8 cellular contexts compared by ENCODE assay signal in genomic region chr17:50096092-50096491, GRCh38. TPM values are rescaled to one million over a fixed set of nuclear protein-coding genes. Genes with fewer than 3 reads are reported as not detected.
DNase-seq lines count a peak whose midpoint lies in the region; ATAC-seq and TF ChIP-seq lines count a peak whose summit lies in the region.

No MANE protein-coding gene starts in this region.

- peaks cover 53% of the 10 kb centered on the region for H3K4me1 ChIP-seq in adipocyte (ENCODE audit: control insufficient read depth, insufficient read depth, low read length)

- H3K36me3 Mint-ChIP-seq in HFFc6 (ENCODE audit: low read depth) (peaks cover 4% of the 10 kb centered on the region; the same call in 1 of the 2 replicates), immature natural killer cell (peaks cover 4 to 8% (median 7%) of the 10 kb centered on the region in 3 donors)
- peaks cover 22% of the 10 kb centered on the region for H3K36me3 Mint-ChIP-seq in stimulated activated effector memory CD8-positive, alpha-beta T cell treated with anti-CD3 and anti-CD28 coated beads, Interleukin-12 subunit alpha, Interleukin-12 subunit beta, amount 100 ng/mL, for 72 hours

- H3K9me3 ChIP-seq in adipocyte (ENCODE audit: control insufficient read depth, low read length): no peaks in the 10 kb centered on the region

- H3K4me3 ChIP-seq in adipocyte (ENCODE audit: low read length): peak overlapping the region; percentile 95

- H3K4me3 Mint-ChIP-seq in HFFc6 (peak overlapping the region; percentile 90), immature natural killer cell (peak overlapping the region; percentile 96 to 100 (median 99))
- H3K4me3 Mint-ChIP-seq in stimulated activated effector memory CD8-positive, alpha-beta T cell treated with anti-CD3 and anti-CD28 coated beads, Interleukin-12 subunit alpha, Interleukin-12 subunit beta, amount 100 ng/mL, for 72 hours: peak overlapping the region; percentile 90

- H3K4me1 Mint-ChIP-seq in HFFc6 (ENCODE audit: low read depth) (peaks cover 52% of the 10 kb centered on the region), immature natural killer cell (peaks cover 46 to 60% of the 10 kb centered on the region in 2 donors)
- peaks cover 59% of the 10 kb centered on the region for H3K4me1 Mint-ChIP-seq in stimulated activated effector memory CD8-positive, alpha-beta T cell treated with anti-CD3 and anti-CD28 coated beads, Interleukin-12 subunit alpha, Interleukin-12 subunit beta, amount 100 ng/mL, for 72 hours

- H3K27me3 ChIP-seq in adipocyte (replicated peaks; ENCODE audit: control insufficient read depth, insufficient read depth, low read length): no peaks in the 10 kb centered on the region

- H3K9me3 Mint-ChIP-seq in HFFc6 (no peaks in the 10 kb centered on the region), immature natural killer cell (no peaks in the 10 kb centered on the region)
- no peaks in the 10 kb centered on the region for H3K9me3 Mint-ChIP-seq in stimulated activated effector memory CD8-positive, alpha-beta T cell treated with anti-CD3 and anti-CD28 coated beads, Interleukin-12 subunit alpha, Interleukin-12 subunit beta, amount 100 ng/mL, for 72 hours

- H3K36me3 ChIP-seq in adipocyte (ENCODE audit: control insufficient read depth, insufficient read depth, low read length, severe bottlenecking): peaks cover 19% of the 10 kb centered on the region

- H3K27me3 Mint-ChIP-seq in HFFc6 (ENCODE audit: insufficient read depth): peaks cover 29% of the 10 kb centered on the region
- peaks cover 9 to 11% (median 10%) of the 10 kb centered on the region in 3 donors for H3K27me3 Mint-ChIP-seq in immature natural killer cell (ENCODE audit: low read depth in 3 of 3)

- TF ChIP-seq CTCF in HFFc6 (IDR thresholded peaks at IDR 0.05): no peak

- H3K9ac ChIP-seq in adipocyte (ENCODE audit: low read length): peak overlapping the region; percentile 93

- DNase-seq in HFFc6 (no peak), adipocyte (ENCODE audit: low read depth) (peak; percentile 24), immature natural killer cell (no peak), UCSD-AML1 (lab: John Stamatoyannopoulos, UW; ENCODE audit: unreplicated experiment) (no peak), foreskin melanocyte (no peak), HCEC 1CT (no peak)
- no peak for DNase-seq in stimulated activated effector memory CD8-positive, alpha-beta T cell treated with anti-CD3 and anti-CD28 coated beads, Interleukin-12 subunit alpha, Interleukin-12 subunit beta, amount 100 ng/mL, for 72 hours (ENCODE audit: low spot score in 2 of 2)

- no peak for ATAC-seq in stimulated activated effector memory CD8-positive, alpha-beta T cell treated with anti-CD3 and anti-CD28 coated beads, Interleukin-12 subunit alpha, Interleukin-12 subunit beta, amount 100 ng/mL, for 72 hours
- no peak for ATAC-seq in activated CD4-positive, CD25-positive, alpha-beta regulatory T cell treated with anti-CD3 and anti-CD28 coated beads, Interleukin-2, amount 50 U/mL, for 24 hours

- peak overlapping the region; percentile 84; the same call in 1 of the 2 replicates for H3K27ac Mint-ChIP-seq in HFFc6
- peak overlapping the region; percentile 82 to 98 (median 96) for H3K27ac Mint-ChIP-seq in immature natural killer cell
- H3K27ac Mint-ChIP-seq in stimulated activated effector memory CD8-positive, alpha-beta T cell treated with anti-CD3 and anti-CD28 coated beads, Interleukin-12 subunit alpha, Interleukin-12 subunit beta, amount 100 ng/mL, for 72 hours: peak overlapping the region; percentile 94

RNA-seq across cellular contexts. Expression of gene PDK2, which starts 0.9 kb away (rescaled TPM):
- total RNA-seq in HFFc6 (2021; fragmentation: NEBNext Ultra II Directional; extraction: Animal tissue kit (Norgen Biotek cat#: 25700)): 10 to 100 TPM; 26.6 to 35.6 (median 29.6) TPM
- polyA plus RNA-seq in immature natural killer cell: 10 to 100 TPM; 36.5 to 54.5 (median 43.8) TPM

RNA-seq across cellular contexts. Expression of gene SAMD14, which starts 33.9 kb away (rescaled TPM):
- total RNA-seq in HFFc6 (2021; fragmentation: NEBNext Ultra II Directional; extraction: Animal tissue kit (Norgen Biotek cat#: 25700)): 10 to 100 TPM in 4 of 6 experiments, 1 to 10 TPM in 2; 4.3 to 14.1 (median 11.4) TPM
- polyA plus RNA-seq in immature natural killer cell: 1 to 10 TPM in 1 of 3 donors, not detected in 2; 1.2 TPM

RNA-seq across cellular contexts. Expression of gene ITGA3, which starts 40.2 kb away (rescaled TPM):
- total RNA-seq in HFFc6 (2021; fragmentation: NEBNext Ultra II Directional; extraction: Animal tissue kit (Norgen Biotek cat#: 25700)): 100 to 1,000 TPM; 272 to 319 (median 288) TPM
- 1 to 10 TPM in 1 of 3 donors, under 1 TPM in 1, not detected in 1; 0.54 to 1.1 TPM for polyA plus RNA-seq in immature natural killer cell

RNA-seq across cellular contexts. Expression of gene PPP1R9B, which starts 54.4 kb away (rescaled TPM):
- 10 to 100 TPM; 66.4 to 78.5 (median 68.7) TPM for total RNA-seq in HFFc6 (2021; fragmentation: NEBNext Ultra II Directional; extraction: Animal tissue kit (Norgen Biotek cat#: 25700))
- polyA plus RNA-seq in immature natural killer cell: 1 to 10 TPM in 1 of 3 donors, under 1 TPM in 2; 0.25 to 2.0 (median 0.66) TPM
